10 cellular contexts compared by ENCODE assay signal in genomic region chr22:45516923-45517675, GRCh38. TPM values are rescaled to one million over a fixed set of nuclear protein-coding genes. Genes with fewer than 3 reads are reported as not detected.
DNase-seq lines count a peak whose midpoint lies in the region; ATAC-seq and TF ChIP-seq lines count a peak whose summit lies in the region.
"Had no signal": no experiment of that assay in that cellular context is flagged by ENCODE, and none has a peak within 500 bp of the region (broad histone marks: within the 10 kb centered on the region; RNA-seq: fewer than 3 reads in every experiment).

No MANE protein-coding gene starts in this region.

- DNase-seq in body of pancreas (peak in 2 of 4 donors; percentile 28 to 35), kidney tubule cell (ENCODE audit: low spot score) (peak; percentile 20), type B pancreatic cell (ENCODE audit: extremely low spot score, unreplicated experiment) (no peak), NK-92 (lab: John Stamatoyannopoulos, UW; ENCODE audit: unreplicated experiment) (no peak), superior temporal gyrus (ENCODE audit: extremely low spot score) (no peak)
- DNase-seq: amniotic stem cell, DMS153, nucleus accumbens had no signal

- H3K4me3 Mint-ChIP-seq in type B pancreatic cell, result no peak overlapping the region

- intact Hi-C loops in body of pancreas (cut with DNase I), result no loop called here

- no peaks in the 10 kb centered on the region for H3K9me3 Mint-ChIP-seq in type B pancreatic cell

- H3K9me3 ChIP-seq in HEK293 (ENCODE audit: control insufficient read depth, insufficient read depth, low read depth, low read length) (no peaks in the 10 kb centered on the region), body of pancreas (no peaks in the 10 kb centered on the region)

- H3K36me3 ChIP-seq in HEK293 (ENCODE audit: control insufficient read depth in 2 of 2, insufficient read depth in 1 of 2, low read length in 2 of 2) (peaks cover 0 to 51% of the 10 kb centered on the region in 2 experiments; a peak in 1 of 3 replicates), body of pancreas (replicated peaks in 1 of 2; ENCODE audit: insufficient read depth in 1 of 2, low read depth in 2 of 2) (no peaks in the 10 kb centered on the region)

- H3K27ac ChIP-seq in HEK293 (ENCODE audit: extremely low read depth, low read depth, low read length) (no peak overlapping the region), body of pancreas (peak overlapping the region in 3 of 4 donors; percentile 41 to 74 (median 53))

- H3K4me1 Mint-ChIP-seq in type B pancreatic cell (ENCODE audit: unreplicated experiment), result peaks cover 36% of the 10 kb centered on the region

- H3K36me3 Mint-ChIP-seq in type B pancreatic cell, result peaks cover 4% of the 10 kb centered on the region

- POLR2A ChIA-PET in HEK293 (lab: Yijun Ruan, JAX), result no interaction called here

- TF ChIP-seq CTCF in HEK293 (tag by site-specific recombination; IDR thresholded peaks at IDR 0.05) (no peak), body of pancreas (IDR thresholded peaks at IDR 0.05) (no peak), type B pancreatic cell (conservative IDR thresholded peaks at IDR 0.05) (no peak)

- H3K27me3 Mint-ChIP-seq in type B pancreatic cell, result no peaks in the 10 kb centered on the region

- WGBS in body of pancreas, 2 donors, result 49 to 51% methylated on average over 11 to 18 of the region's 18 CpGs

- no peaks in the 10 kb centered on the region for H3K27me3 ChIP-seq in body of pancreas

- H3K4me3 ChIP-seq in HEK293 (ENCODE audit: low read depth, low read length), result no peak overlapping the region
- no peak overlapping the region for H3K4me3 ChIP-seq in body of pancreas

- H3K4me1 ChIP-seq in HEK293 (ENCODE audit: control insufficient read depth, insufficient read depth, low read length) (no peaks in the 10 kb centered on the region), body of pancreas (peaks cover 20% of the 10 kb centered on the region)

- peak overlapping the region; percentile 74 for H3K27ac Mint-ChIP-seq in type B pancreatic cell

- ATAC-seq in body of pancreas (peak; percentile 52), HG02981 (IDR thresholded peaks at IDR 0.05; ENCODE audit: unreplicated experiment) (no peak)

- CTCF ChIA-PET in HEK293 (lab: Yijun Ruan, JAX), result interaction anchor here (0.5 to 1.6 kb wide), 2 partner anchors 37 to 478 kb away, joined by 3 to 4 read pairs; no protein-coding TSS in a partner anchor

- TF ChIP-seq POLR2A in body of pancreas (IDR thresholded peaks at IDR 0.05), result no peak

TF ChIP-seq in HEK293, 187 proteins besides CTCF, POLR2A, EP300 and RAD21:
- TF ChIP-seq ZNF548 (tag by site-specific recombination; IDR thresholded peaks at IDR 0.05), result no peak
- no peak for TF ChIP-seq ZBTB17 (tag by site-specific recombination; IDR thresholded peaks at IDR 0.05)
- TF ChIP-seq ZIC2 (tag by site-specific recombination; IDR thresholded peaks at IDR 0.05), result peak; percentile 85
- TF ChIP-seq EGR2 (tag by site-specific recombination; IDR thresholded peaks at IDR 0.05; ENCODE audit: low read depth), result no peak

RNA-seq across cellular contexts. Expression of gene FBLN1, which starts 14.4 kb away (rescaled TPM):
- total RNA-seq in body of pancreas (100 to 1,000 TPM in 1 of 2 donors, 10 to 100 TPM in 1; 97.0 to 119 TPM), type B pancreatic cell (ENCODE audit: low replicate concordance) (121 and 271 TPM in 2 replicates)
